Comparison of ENCODE assay signal across 9 cellular contexts in the genomic region with DNA sequence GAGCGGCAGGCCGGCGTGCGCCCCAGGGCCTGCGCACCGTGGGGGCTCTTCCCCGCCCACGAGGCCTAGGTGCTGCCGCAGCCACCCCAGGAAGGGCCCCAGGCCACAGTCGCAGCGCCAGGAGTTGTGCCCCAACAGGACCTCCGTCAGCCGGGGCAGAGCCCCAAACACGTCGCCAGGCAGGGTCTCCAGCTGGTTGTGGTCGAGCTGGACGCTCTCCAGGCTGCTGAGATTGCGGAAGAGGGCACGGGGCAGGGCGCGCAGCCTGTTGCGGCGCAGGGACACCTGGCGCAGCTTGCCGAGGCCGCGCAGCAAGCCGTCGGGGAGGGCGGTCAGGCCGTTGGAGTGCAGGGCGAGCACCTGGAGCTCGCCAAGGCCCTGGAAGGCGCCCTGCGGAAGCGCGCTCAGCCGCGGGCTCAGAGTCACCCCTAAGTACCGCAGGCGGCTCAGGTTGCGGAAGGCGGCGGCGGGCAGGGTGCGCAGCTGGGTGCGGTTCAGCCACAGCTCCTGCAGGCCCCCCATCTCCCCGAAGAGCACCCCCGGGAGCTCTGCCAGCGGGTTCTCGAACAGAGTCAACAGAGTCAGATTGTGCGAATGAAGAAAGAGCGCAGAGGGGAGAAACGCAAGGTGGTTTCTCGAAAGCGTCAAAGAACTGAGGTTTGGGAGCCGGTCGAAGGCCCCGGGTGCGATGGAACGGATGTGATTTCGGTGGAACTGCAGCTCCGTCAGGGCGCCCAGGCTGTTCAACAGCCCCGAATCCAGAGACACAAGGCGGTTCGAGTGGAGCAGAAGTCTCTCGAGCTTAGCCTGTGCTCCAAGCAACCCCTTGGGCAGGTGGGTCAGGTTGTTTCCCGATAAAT. TPM values are rescaled to one million over a fixed set of nuclear protein-coding genes. Genes with fewer than 3 reads are reported as not detected.
DNase-seq lines count a peak whose midpoint lies in the region; ATAC-seq and TF ChIP-seq lines count a peak whose summit lies in the region.
"Had no signal": no experiment of that assay in that cellular context is flagged by ENCODE, and none has a peak within 500 bp of the region (broad histone marks: within the 10 kb centered on the region; RNA-seq: fewer than 3 reads in every experiment).

No MANE protein-coding gene starts in this region.

- H3K27ac ChIP-seq in BLaER1 treated with 17β-estradiol and CSF1 and Interleukin-3, amounts not matched to agents 10 nM and 100 nM: peak overlapping the region in 9 of 11 experiments; percentile 51 to 87 (median 71); a peak in 18 of 22 replicates
- H3K27ac ChIP-seq in HUES64 (ENCODE audit: low read depth, low read length) (no peak overlapping the region), lower lobe of right lung (peak overlapping the region; percentile 11)

- 3% methylated on average over 69 of the region's 69 CpGs for WGBS in HUES64

- H3K9me3 ChIP-seq in BLaER1 treated with 17β-estradiol and CSF1 and Interleukin-3, amounts not matched to agents 10 nM and 100 nM (replicated peaks in 1 of 11): peaks cover 0 to 7% (median 1%) of the 10 kb centered on the region in 11 experiments; a peak in 14 of 22 replicates
- H3K9me3 ChIP-seq in HUES64 (ENCODE audit: insufficient read depth, low read depth, low read length) (no peaks in the 10 kb centered on the region), lower lobe of right lung (no peaks in the 10 kb centered on the region)

- peak overlapping the region; percentile 45 to 60 for H3K27ac Mint-ChIP-seq in activated naive CD4-positive, alpha-beta T cell treated with anti-CD3 and anti-CD28 coated beads, Interleukin-2, amount 50 U/mL, for 72 hours

- peaks cover 47 to 71% (median 62%) of the 10 kb centered on the region in 10 experiments for H3K4me1 ChIP-seq in BLaER1 treated with 17β-estradiol and CSF1 and Interleukin-3, amounts not matched to agents 10 nM and 100 nM
- 0 out of 2 replicates have a peak, but pooled peaks cover 4% of the 10 kb centered on the region for H3K4me1 ChIP-seq in HUES64 (ENCODE audit: insufficient read depth, low read length)
- H3K4me1 ChIP-seq in lower lobe of right lung: peaks cover 29% of the 10 kb centered on the region

- DNase-seq in activated naive CD4-positive, alpha-beta T cell treated with anti-CD3 and anti-CD28 coated beads, Interleukin-2, amount 50 U/mL, for 72 hours (ENCODE audit: low spot score in 2 of 2): peak; percentile 50 to 62
- DNase-seq in lower lobe of right lung: no peak
- no peak for DNase-seq in anterior cingulate cortex (lab: John Stamatoyannopoulos, UW)
- no peak for DNase-seq in mesenteric fat pad (ENCODE audit: low spot score)

- peak; percentile 54 to 58 for ATAC-seq in activated naive CD4-positive, alpha-beta T cell treated with anti-CD3 and anti-CD28 coated beads, Interleukin-2, amount 50 U/mL, for 72 hours
- ATAC-seq in lower lobe of right lung (peak; percentile 55 to 70), HG03378 (IDR thresholded peaks at IDR 0.05; ENCODE audit: unreplicated experiment) (no peak), HG02798 (IDR thresholded peaks at IDR 0.05; ENCODE audit: poor library complexity, unreplicated experiment) (no peak)

- H3K9ac ChIP-seq in BLaER1 treated with 17β-estradiol and CSF1 and Interleukin-3, amounts not matched to agents 10 nM and 100 nM: peak overlapping the region; percentile 40 to 78 (median 62); a peak in 21 of 22 replicates
- H3K9ac ChIP-seq in HUES64 (ENCODE audit: low read depth, low read length): peak overlapping the region; percentile 17; the same call in 1 of the 2 replicates

- TF ChIP-seq CTCF in lower lobe of right lung (IDR thresholded peaks at IDR 0.05): no peak

- peaks cover 0 to 24% (median 0%) of the 10 kb centered on the region in 11 experiments; a peak in 5 of 22 replicates for H4K20me1 ChIP-seq in BLaER1 treated with 17β-estradiol and CSF1 and Interleukin-3, amounts not matched to agents 10 nM and 100 nM

- intact Hi-C loops in lower lobe of right lung (cut with DNase I): loop anchor here (10.0 kb wide), 1 partner anchor 52 kb away; no protein-coding TSS in a partner anchor

- no peaks in the 10 kb centered on the region for H3K36me3 Mint-ChIP-seq in activated naive CD4-positive, alpha-beta T cell treated with anti-CD3 and anti-CD28 coated beads, Interleukin-2, amount 50 U/mL, for 72 hours

- peaks cover 17 to 41% (median 26%) of the 10 kb centered on the region in 11 experiments for H3K27me3 ChIP-seq in BLaER1 treated with 17β-estradiol and CSF1 and Interleukin-3, amounts not matched to agents 10 nM and 100 nM
- H3K27me3 ChIP-seq in HUES64 (ENCODE audit: insufficient read depth, low read length) (peaks cover 48% of the 10 kb centered on the region), lower lobe of right lung (ENCODE audit: low read depth) (peaks cover 23% of the 10 kb centered on the region)

- peak overlapping the region; percentile 46 to 69 (median 56) for H3K4me3 ChIP-seq in BLaER1 treated with 17β-estradiol and CSF1 and Interleukin-3, amounts not matched to agents 10 nM and 100 nM
- peak overlapping the region; percentile 48 for H3K4me3 ChIP-seq in HUES64 (ENCODE audit: low read length)
- H3K4me3 ChIP-seq in lower lobe of right lung: peak overlapping the region; percentile 39

- H3K4me2 ChIP-seq in BLaER1 treated with 17β-estradiol and CSF1 and Interleukin-3, amounts not matched to agents 10 nM and 100 nM: peak overlapping the region; percentile 93 to 99 (median 98)

- peaks cover 0 to 6% (median 0%) of the 10 kb centered on the region in 11 experiments; a peak in 3 of 22 replicates for H3K36me3 ChIP-seq in BLaER1 treated with 17β-estradiol and CSF1 and Interleukin-3, amounts not matched to agents 10 nM and 100 nM
- H3K36me3 ChIP-seq in HUES64 (ENCODE audit: insufficient read depth, low read length) (no peaks in the 10 kb centered on the region), lower lobe of right lung (no peaks in the 10 kb centered on the region)

- no peaks in the 10 kb centered on the region for H3K9me3 Mint-ChIP-seq in activated naive CD4-positive, alpha-beta T cell treated with anti-CD3 and anti-CD28 coated beads, Interleukin-2, amount 50 U/mL, for 72 hours

RNA-seq across cellular contexts. Expression of a gene that starts 1.9 kb away (rescaled TPM):
- 0.05 TPM for polyA plus RNA-seq in HUES64 (2013, experiment 1 of 2)
- polyA plus RNA-seq in HUES64 (2013, experiment 2 of 2): not detected
- under 1 TPM; 0.43 to 0.58 TPM for total RNA-seq in activated naive CD4-positive, alpha-beta T cell treated with anti-CD3 and anti-CD28 coated beads, Interleukin-2, amount 50 U/mL, for 72 hours
- total RNA-seq in lower lobe of right lung (0.38 TPM), mesenteric fat pad (not detected)

RNA-seq across cellular contexts. Expression of a gene that starts 27.6 kb away (rescaled TPM):
- polyA plus RNA-seq in HUES64 (2013, experiment 1 of 2): 0.15 TPM
- 0.13 TPM for polyA plus RNA-seq in HUES64 (2013, experiment 2 of 2)
- total RNA-seq in activated naive CD4-positive, alpha-beta T cell treated with anti-CD3 and anti-CD28 coated beads, Interleukin-2, amount 50 U/mL, for 72 hours: not detected
- total RNA-seq in lower lobe of right lung: 0.24 TPM
- total RNA-seq in mesenteric fat pad: 0.35 TPM
- total RNA-seq: T-helper 1 cell treated with Interleukin-12 subunit alpha and Interleukin-12 subunit beta and Interleukin-4 antibody, amounts not matched to agents 30 ng/mL and 1 ng/mL, for 36 hours had no signal

RNA-seq across cellular contexts. Expression of a gene that starts 46.0 kb away (rescaled TPM):
- not detected for polyA plus RNA-seq in HUES64 (2013, experiment 1 of 2)
- not detected for polyA plus RNA-seq in HUES64 (2013, experiment 2 of 2)
- not detected for total RNA-seq in activated naive CD4-positive, alpha-beta T cell treated with anti-CD3 and anti-CD28 coated beads, Interleukin-2, amount 50 U/mL, for 72 hours
- total RNA-seq in lower lobe of right lung: not detected
- total RNA-seq in mesenteric fat pad: 0.16 TPM
- total RNA-seq: T-helper 1 cell treated with Interleukin-12 subunit alpha and Interleukin-12 subunit beta and Interleukin-4 antibody, amounts not matched to agents 30 ng/mL and 1 ng/mL, for 36 hours had no signal

Comparison
In these comparisons a context has a peak if more than half of its experiments do, and no peak if none do; other contexts are left out.
1. ATAC-seq: peak in activated naive CD4-positive, alpha-beta T cell treated with anti-CD3 and anti-CD28 coated beads, Interleukin-2, amount 50 U/mL, for 72 hours (2 of 2) and lower lobe of right lung (2 of 2); none in HG03378 (single experiment) and HG02798 (single experiment).
2. DNase-seq: peak in activated naive CD4-positive, alpha-beta T cell treated with anti-CD3 and anti-CD28 coated beads, Interleukin-2, amount 50 U/mL, for 72 hours (2 of 2); none in lower lobe of right lung (single experiment), anterior cingulate cortex (0 of 58) and mesenteric fat pad (single experiment).
3. Peak in every context shown above with its lines, with median percentiles within 50 percentile points of each other: H3K4me3 ChIP-seq.